ENCODE assay signal across 26 cellular contexts in the genomic region with DNA sequence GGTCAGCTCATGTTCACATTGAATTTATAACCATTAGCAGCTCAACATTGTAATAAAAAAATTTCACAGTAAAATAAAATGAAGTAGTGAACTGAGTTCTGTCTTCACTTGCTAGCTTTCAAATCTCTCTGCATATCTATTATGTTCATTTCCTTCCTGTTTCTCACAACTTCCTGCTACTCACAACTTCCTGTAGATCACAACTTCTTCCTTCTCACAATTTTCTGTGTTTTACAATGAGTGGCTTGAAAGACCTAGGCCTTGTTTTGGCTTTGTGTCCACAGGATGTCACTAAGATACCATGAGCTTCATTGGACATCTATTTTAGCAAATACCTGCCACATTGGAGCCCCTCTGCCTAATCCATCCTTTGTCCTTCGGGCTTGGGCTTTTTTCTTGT.
"Had no signal": no experiment of that assay in that cellular context is flagged by ENCODE, and none has a peak within 500 bp of the region (broad histone marks: within the 10 kb centered on the region; RNA-seq: fewer than 3 reads in every experiment).

No MANE protein-coding gene starts in this region.

- H3K4me3 ChIP-seq: esophagus squamous epithelium, gastroesophageal sphincter, lung, neural progenitor cell, psoas muscle, spleen, testis, tibial nerve, upper lobe of right lung, vagina had no signal

- H3K36me3 Mint-ChIP-seq: neural progenitor cell; stimulated activated naive B cell treated with anti-CD40 and anti-IgM and Interleukin-4, amounts not matched to agents 10 μg/mL and 1 μg/mL and 100 μg/mL, for 72 hours had no signal

- H3K4me1 ChIP-seq: esophagus squamous epithelium, gastroesophageal sphincter, parathyroid adenoma, psoas muscle, spleen, testis, tibial nerve, upper lobe of right lung, vagina had no signal

- H3K4me1 Mint-ChIP-seq: stimulated activated naive B cell treated with anti-CD40 and anti-IgM and Interleukin-4, amounts not matched to agents 10 μg/mL and 1 μg/mL and 100 μg/mL, for 72 hours; stimulated activated naive CD8-positive, alpha-beta T cell treated with anti-CD3 and anti-CD28 coated beads, Interleukin-15, amount 100 ng/mL, for 72 hours had no signal

- H3K79me2 ChIP-seq: parathyroid adenoma had no signal

- H2AFZ ChIP-seq: neural progenitor cell, parathyroid adenoma had no signal

- H3K27me3 ChIP-seq: esophagus squamous epithelium, gastroesophageal sphincter, neural progenitor cell, spleen, testis, tibial nerve, upper lobe of right lung, vagina had no signal

- H3K9me3 ChIP-seq: esophagus squamous epithelium, psoas muscle, testis, tibial nerve, upper lobe of right lung, vagina had no signal

- H3K27me3 Mint-ChIP-seq: dendritic cell treated with granulocyte-macrophage colony-stimulating factor and Interleukin-4, amounts not matched to agents 40 ng/mL and 50 ng/mL, for 4 days; effector memory CD8-positive, alpha-beta T cell; natural killer cell treated with Interleukin-12 subunit alpha and Interleukin-12 subunit beta and Interleukin-15 and Interleukin-18, amount 100 ng/mL, for 72 hours; stimulated activated naive B cell treated with anti-CD40 and anti-IgM and Interleukin-4, amounts not matched to agents 10 μg/mL and 1 μg/mL and 100 μg/mL, for 72 hours; stimulated activated naive CD8-positive, alpha-beta T cell treated with anti-CD3 and anti-CD28 coated beads, Interleukin-15, amount 100 ng/mL, for 72 hours had no signal

- H3K9ac ChIP-seq: neural progenitor cell, parathyroid adenoma had no signal

- H3K27ac Mint-ChIP-seq: dendritic cell treated with granulocyte-macrophage colony-stimulating factor and Interleukin-4, amounts not matched to agents 40 ng/mL and 50 ng/mL, for 4 days; effector memory CD8-positive, alpha-beta T cell; natural killer cell treated with Interleukin-12 subunit alpha and Interleukin-12 subunit beta and Interleukin-15 and Interleukin-18, amount 100 ng/mL, for 72 hours; neural progenitor cell; stimulated activated naive B cell treated with anti-CD40 and anti-IgM and Interleukin-4, amounts not matched to agents 10 μg/mL and 1 μg/mL and 100 μg/mL, for 72 hours; stimulated activated naive CD8-positive, alpha-beta T cell treated with anti-CD3 and anti-CD28 coated beads, Interleukin-15, amount 100 ng/mL, for 72 hours had no signal

- H3K9me3 Mint-ChIP-seq: neural progenitor cell had no signal

- H3K27ac ChIP-seq: esophagus squamous epithelium, gastroesophageal sphincter, neural progenitor cell, parathyroid adenoma, psoas muscle, spleen, testis, tibial nerve, upper lobe of right lung, vagina had no signal

- DNase-seq: effector memory CD8-positive, alpha-beta T cell; esophagus squamous epithelium; foreskin fibroblast; glutamatergic neuron; left colon; left ventricle myocardium superior; mesenchymal stem cell; midbrain; psoas muscle; retina; spleen; stimulated activated CD4-positive, alpha-beta T cell treated with anti-CD3 and anti-CD28 coated beads, Interleukin-2, amount 100 ng/mL, for 24 hours; stimulated activated CD4-positive, alpha-beta T cell treated with anti-CD3 and anti-CD28 coated beads, Interleukin-4, amount 100 ng/mL, for 4 hours; stimulated activated naive B cell treated with anti-CD40 and anti-IgM and Interleukin-4, amounts not matched to agents 10 μg/mL and 1 μg/mL and 100 μg/mL, for 72 hours; stimulated activated naive CD8-positive, alpha-beta T cell treated with anti-CD3 and anti-CD28 coated beads, Interleukin-15, amount 100 ng/mL, for 72 hours; testis; upper lobe of right lung had no signal

- H3K36me3 ChIP-seq: esophagus squamous epithelium, gastroesophageal sphincter, neural progenitor cell, spleen, tibial nerve, upper lobe of right lung, vagina had no signal

- ATAC-seq: effector memory CD8-positive, alpha-beta T cell; gastroesophageal sphincter; left colon; left ventricle myocardium superior; natural killer cell treated with Interleukin-12 subunit alpha and Interleukin-12 subunit beta and Interleukin-15 and Interleukin-18, amount 100 ng/mL, for 72 hours; psoas muscle; sciatic nerve; stimulated activated naive B cell treated with anti-CD40 and anti-IgM and Interleukin-4, amounts not matched to agents 10 μg/mL and 1 μg/mL and 100 μg/mL, for 72 hours; stimulated activated naive CD8-positive, alpha-beta T cell treated with anti-CD3 and anti-CD28 coated beads, Interleukin-15, amount 100 ng/mL, for 72 hours; upper lobe of right lung had no signal

- H3K4me3 Mint-ChIP-seq: dendritic cell treated with granulocyte-macrophage colony-stimulating factor and Interleukin-4, amounts not matched to agents 40 ng/mL and 50 ng/mL, for 4 days; effector memory CD8-positive, alpha-beta T cell; natural killer cell treated with Interleukin-12 subunit alpha and Interleukin-12 subunit beta and Interleukin-15 and Interleukin-18, amount 100 ng/mL, for 72 hours; neural progenitor cell; stimulated activated naive B cell treated with anti-CD40 and anti-IgM and Interleukin-4, amounts not matched to agents 10 μg/mL and 1 μg/mL and 100 μg/mL, for 72 hours; stimulated activated naive CD8-positive, alpha-beta T cell treated with anti-CD3 and anti-CD28 coated beads, Interleukin-15, amount 100 ng/mL, for 72 hours had no signal

- H3K4me2 ChIP-seq: neural progenitor cell had no signal
